Comparison of ENCODE assay signal across 19 cellular contexts in the genomic region with DNA sequence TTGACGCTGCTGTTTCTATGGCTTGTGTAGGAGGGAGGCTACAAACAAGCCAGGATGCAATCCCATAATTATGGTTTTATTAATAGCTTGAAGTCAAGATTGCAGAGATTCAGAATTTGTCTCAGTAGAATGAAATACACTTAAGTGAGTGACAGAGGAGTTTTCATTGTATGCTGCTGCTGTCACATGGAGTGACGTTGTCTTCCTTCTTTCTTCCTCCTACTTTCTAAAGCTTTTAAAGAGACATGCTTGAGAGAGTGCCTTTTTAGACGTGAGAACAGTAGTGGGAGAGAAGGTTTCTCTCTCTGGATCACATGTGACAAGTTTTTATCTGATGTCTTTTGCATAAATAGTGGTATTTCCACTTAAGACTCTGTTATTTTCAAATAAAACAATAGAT. TPM values are rescaled to one million over a fixed set of nuclear protein-coding genes. Genes with fewer than 3 reads are reported as not detected.
A peak's percentile ranks its signal among the peaks of the same experiment; 100 is the strongest.
DNase-seq lines count a peak whose midpoint lies in the region; ATAC-seq and TF ChIP-seq lines count a peak whose summit lies in the region.
"Had no signal": no experiment of that assay in that cellular context is flagged by ENCODE, and none has a peak within 500 bp of the region (broad histone marks: within the 10 kb centered on the region; RNA-seq: fewer than 3 reads in every experiment).

No MANE protein-coding gene starts in this region.

- H3K9me2 ChIP-seq in neural cell (ENCODE audit: insufficient read depth, low read length), result no peaks in the 10 kb centered on the region

- H3K4me2 ChIP-seq in neural cell (ENCODE audit: low read length) (no peak overlapping the region), neuronal stem cell (ENCODE audit: insufficient read depth, low read length, poor library complexity, severe bottlenecking) (no peak overlapping the region)
- H3K4me2 ChIP-seq: A549; BLaER1 treated with 17β-estradiol and CSF1 and Interleukin-3, amounts not matched to agents 10 nM and 100 nM had no signal

- H3K27ac ChIP-seq in neural cell (ENCODE audit: low read length) (peak overlapping the region; percentile 21), neuronal stem cell (replicated peaks; ENCODE audit: low read length) (no peak overlapping the region), testis (no peak overlapping the region)
- H3K27ac ChIP-seq: 22Rv1; A549; BLaER1 treated with 17β-estradiol and CSF1 and Interleukin-3, amounts not matched to agents 10 nM and 100 nM; C4-2B had no signal

- H3K27me3 ChIP-seq in neural cell (ENCODE audit: insufficient read depth, low read depth, low read length) (no peaks in the 10 kb centered on the region), neuronal stem cell (ENCODE audit: control insufficient read depth in 3 of 3, insufficient read depth in 3 of 3, low read depth in 1 of 3, low read length in 3 of 3) (no peaks in the 10 kb centered on the region), testis (no peaks in the 10 kb centered on the region)
- H3K27me3 ChIP-seq: BLaER1 treated with 17β-estradiol and CSF1 and Interleukin-3, amounts not matched to agents 10 nM and 100 nM had no signal

- no peak overlapping the region for H4K91ac ChIP-seq in neuronal stem cell (ENCODE audit: low read depth, low read length, poor library complexity)

- no peak overlapping the region for H3K23ac ChIP-seq in neuronal stem cell (ENCODE audit: low read depth, low read length, poor library complexity)

- H4K20me1 ChIP-seq in neural cell (ENCODE audit: insufficient read depth), result no peaks in the 10 kb centered on the region
- H4K20me1 ChIP-seq: BLaER1 treated with 17β-estradiol and CSF1 and Interleukin-3, amounts not matched to agents 10 nM and 100 nM had no signal

- no peak overlapping the region for H3K18ac ChIP-seq in neuronal stem cell (ENCODE audit: low read length)

- H3K9ac ChIP-seq in neural cell (ENCODE audit: low read length) (peak overlapping the region; percentile 10), neuronal stem cell (ENCODE audit: low read depth, low read length, poor library complexity) (no peak overlapping the region)
- H3K9ac ChIP-seq: BLaER1 treated with 17β-estradiol and CSF1 and Interleukin-3, amounts not matched to agents 10 nM and 100 nM had no signal

- TF ChIP-seq RAD21 in neural cell (conservative IDR thresholded peaks at IDR 0.05), result no peak

- ATAC-seq in HG02852 (IDR thresholded peaks at IDR 0.05; ENCODE audit: unreplicated experiment), result peak; percentile 52
- ATAC-seq: A549; CD8-positive, alpha-beta T cell had no signal

- H2BK120ac ChIP-seq in neuronal stem cell (ENCODE audit: low read depth, low read length), result no peak overlapping the region

- H2BK15ac ChIP-seq in neuronal stem cell (ENCODE audit: low read length), result no peak overlapping the region

- no peak overlapping the region for H2BK12ac ChIP-seq in neuronal stem cell (ENCODE audit: low read length)

- TF ChIP-seq POLR2A in testis (IDR thresholded peaks at IDR 0.05), result no peak

- H3F3A ChIP-seq in neural cell (ENCODE audit: insufficient read depth, low read length, poor library complexity, severe bottlenecking), result no peaks in the 10 kb centered on the region

- WGBS in neuronal stem cell (ENCODE audit: extremely low coverage in 2 of 2, insufficient read length in 2 of 2, insufficient replicate concordance in 1 of 2), 2 donors, result no CpG with 5 or more reads among the region's 3 CpGs
- WGBS in testis, 2 donors, result 58 to 69% methylated on average over 3 of the region's 3 CpGs

- H2BK5ac ChIP-seq in neuronal stem cell (ENCODE audit: low read length), result no peak overlapping the region

- no peak overlapping the region for H3K4ac ChIP-seq in neuronal stem cell (ENCODE audit: low read length)

- DNase-seq in OCI-M1 (lab: John Stamatoyannopoulos, UW) (peak; percentile 5), neuronal stem cell (ENCODE audit: low spot score) (no peak), testis (no peak), posterior cingulate gyrus (no peak), SIG-M5 treated with dmso at 0.1 percent for 504 hours (lab: John Stamatoyannopoulos, UW; ENCODE audit: unreplicated experiment) (no peak), NCI-H345 treated with DMSO at 0.1 percent for 48 hours (lab: John Stamatoyannopoulos, UW; ENCODE audit: unreplicated experiment) (no peak)
- DNase-seq: AML-193; Caco-2; Calu3; CD4-positive, alpha-beta T cell; CD8-positive, alpha-beta T cell; DMS79 treated with DMSO at 0.1 percent for 48 hours; GF-D8 had no signal

- H2AFZ ChIP-seq in neural cell (ENCODE audit: low read depth, low read length) (no peak overlapping the region), neuronal stem cell (ENCODE audit: low read length) (peak overlapping the region; percentile 53)

- H3K79me2 ChIP-seq in neural cell (replicated peaks; ENCODE audit: insufficient read depth, low read length), result no peaks in the 10 kb centered on the region

- H3K79me1 ChIP-seq in neuronal stem cell (ENCODE audit: low read depth, low read length), result no peaks in the 10 kb centered on the region

- TF ChIP-seq CTCF in neural cell (IDR thresholded peaks at IDR 0.05; ENCODE audit: poor library complexity, severe bottlenecking) (no peak), testis (IDR thresholded peaks at IDR 0.05) (no peak)

- no peaks in the 10 kb centered on the region for H3K36me3 ChIP-seq in neural cell (ENCODE audit: insufficient read depth, low read length)
- no peaks in the 10 kb centered on the region for H3K36me3 ChIP-seq in neuronal stem cell (replicated peaks in 1 of 2; ENCODE audit: control insufficient read depth in 2 of 2, insufficient read depth in 2 of 2, low read length in 2 of 2)
- no peaks in the 10 kb centered on the region for H3K36me3 ChIP-seq in testis (ENCODE audit: low read depth, missing control alignments)
- H3K36me3 ChIP-seq: BLaER1 treated with 17β-estradiol and CSF1 and Interleukin-3, amounts not matched to agents 10 nM and 100 nM had no signal

- intact Hi-C loops in testis (cut with DNase I; ENCODE audit: low total_unique reads) (no loop called here), posterior cingulate gyrus (cut with DNase I) (loop anchor here (10.0 kb wide), 1 partner anchor 67 kb away; no protein-coding TSS in a partner anchor)

- TF ChIP-seq EP300 in neural cell (conservative IDR thresholded peaks at IDR 0.05; ENCODE audit: poor library complexity, severe bottlenecking), result peak; percentile 80

- H3K4me3 ChIP-seq in neural cell (ENCODE audit: low read length) (peak overlapping the region; percentile 10), neuronal stem cell (ENCODE audit: low read length in 2 of 2) (no peak overlapping the region), testis (no peak overlapping the region)
- H3K4me3 ChIP-seq: A549; BLaER1 treated with 17β-estradiol and CSF1 and Interleukin-3, amounts not matched to agents 10 nM and 100 nM had no signal

- H3K4me1 ChIP-seq in neuronal stem cell (ENCODE audit: control insufficient read depth in 2 of 2, insufficient read depth in 1 of 2, low read depth in 1 of 2, low read length in 2 of 2) (peaks cover 0 to 2% of the 10 kb centered on the region in 2 donors), testis (no peaks in the 10 kb centered on the region)
- H3K4me1 ChIP-seq: A549; BLaER1 treated with 17β-estradiol and CSF1 and Interleukin-3, amounts not matched to agents 10 nM and 100 nM; Caco-2 had no signal

- H3K14ac ChIP-seq in neuronal stem cell (ENCODE audit: low read length), result no peak overlapping the region

- H2AK5ac ChIP-seq in neuronal stem cell (ENCODE audit: low read depth, low read length), result no peak overlapping the region

- no peak overlapping the region for H4K8ac ChIP-seq in neuronal stem cell (ENCODE audit: low read depth, low read length)

- H3K9me3 ChIP-seq in neural cell (ENCODE audit: low read length) (no peaks in the 10 kb centered on the region), neuronal stem cell (replicated peaks in 1 of 2; ENCODE audit: control insufficient read depth in 2 of 2, insufficient read depth in 1 of 2, low read depth in 1 of 2, low read length in 2 of 2) (peaks cover 0 to 2% of the 10 kb centered on the region in 2 donors), testis (no peaks in the 10 kb centered on the region)
- H3K9me3 ChIP-seq: A549; BLaER1 treated with 17β-estradiol and CSF1 and Interleukin-3, amounts not matched to agents 10 nM and 100 nM; Caco-2 had no signal

TF ChIP-seq in neural cell, 6 proteins besides CTCF, POLR2A, EP300 and RAD21:
- TF ChIP-seq EZH2 (IDR thresholded peaks at IDR 0.05; ENCODE audit: borderline replicate concordance, insufficient read depth, low read length, poor library complexity, severe bottlenecking), result no peak
- peak; percentile 61 for TF ChIP-seq POLR2AphosphoS5 (IDR thresholded peaks at IDR 0.05)
- TF ChIP-seq, protein P1, sequence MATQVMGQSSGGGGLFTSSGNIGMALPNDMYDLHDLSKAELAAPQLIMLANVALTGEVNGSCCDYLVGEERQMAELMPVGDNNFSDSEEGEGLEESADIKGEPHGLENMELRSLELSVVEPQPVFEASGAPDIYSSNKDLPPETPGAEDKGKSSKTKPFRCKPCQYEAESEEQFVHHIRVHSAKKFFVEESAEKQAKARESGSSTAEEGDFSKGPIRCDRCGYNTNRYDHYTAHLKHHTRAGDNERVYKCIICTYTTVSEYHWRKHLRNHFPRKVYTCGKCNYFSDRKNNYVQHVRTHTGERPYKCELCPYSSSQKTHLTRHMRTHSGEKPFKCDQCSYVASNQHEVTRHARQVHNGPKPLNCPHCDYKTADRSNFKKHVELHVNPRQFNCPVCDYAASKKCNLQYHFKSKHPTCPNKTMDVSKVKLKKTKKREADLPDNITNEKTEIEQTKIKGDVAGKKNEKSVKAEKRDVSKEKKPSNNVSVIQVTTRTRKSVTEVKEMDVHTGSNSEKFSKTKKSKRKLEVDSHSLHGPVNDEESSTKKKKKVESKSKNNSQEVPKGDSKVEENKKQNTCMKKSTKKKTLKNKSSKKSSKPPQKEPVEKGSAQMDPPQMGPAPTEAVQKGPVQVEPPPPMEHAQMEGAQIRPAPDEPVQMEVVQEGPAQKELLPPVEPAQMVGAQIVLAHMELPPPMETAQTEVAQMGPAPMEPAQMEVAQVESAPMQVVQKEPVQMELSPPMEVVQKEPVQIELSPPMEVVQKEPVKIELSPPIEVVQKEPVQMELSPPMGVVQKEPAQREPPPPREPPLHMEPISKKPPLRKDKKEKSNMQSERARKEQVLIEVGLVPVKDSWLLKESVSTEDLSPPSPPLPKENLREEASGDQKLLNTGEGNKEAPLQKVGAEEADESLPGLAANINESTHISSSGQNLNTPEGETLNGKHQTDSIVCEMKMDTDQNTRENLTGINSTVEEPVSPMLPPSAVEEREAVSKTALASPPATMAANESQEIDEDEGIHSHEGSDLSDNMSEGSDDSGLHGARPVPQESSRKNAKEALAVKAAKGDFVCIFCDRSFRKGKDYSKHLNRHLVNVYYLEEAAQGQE (IDR thresholded peaks at IDR 0.05; ENCODE audit: borderline replicate concordance), result no peak
- TF ChIP-seq TAF1 (IDR thresholded peaks at IDR 0.05; ENCODE audit: low read depth), result no peak
- no peak for TF ChIP-seq MXI1 (conservative IDR thresholded peaks at IDR 0.05; ENCODE audit: poor library complexity, severe bottlenecking)
TF ChIP-seq in neural cell: peak in this region for 1.

RNA-seq across cellular contexts. Expression of a gene that starts 48.9 kb away (rescaled TPM):
- polyA plus RNA-seq in neural cell (33.7 and 34.8 TPM in 2 replicates), testis (ENCODE audit: insufficient read depth, low read depth, low replicate concordance) (12.8 TPM)
- 45.5 and 50.9 TPM in 2 replicates for polyA minus RNA-seq in neural cell
- 14.8 TPM for polyA plus RNA-seq in neuronal stem cell (2013, experiment 1 of 2)
- polyA plus RNA-seq in neuronal stem cell (2013, experiment 2 of 2), result 14.6 TPM
- 10 to 100 TPM; 18.4 to 21.6 TPM for total RNA-seq in testis
